7 cellular contexts compared by ENCODE assay signal in the genomic region with DNA sequence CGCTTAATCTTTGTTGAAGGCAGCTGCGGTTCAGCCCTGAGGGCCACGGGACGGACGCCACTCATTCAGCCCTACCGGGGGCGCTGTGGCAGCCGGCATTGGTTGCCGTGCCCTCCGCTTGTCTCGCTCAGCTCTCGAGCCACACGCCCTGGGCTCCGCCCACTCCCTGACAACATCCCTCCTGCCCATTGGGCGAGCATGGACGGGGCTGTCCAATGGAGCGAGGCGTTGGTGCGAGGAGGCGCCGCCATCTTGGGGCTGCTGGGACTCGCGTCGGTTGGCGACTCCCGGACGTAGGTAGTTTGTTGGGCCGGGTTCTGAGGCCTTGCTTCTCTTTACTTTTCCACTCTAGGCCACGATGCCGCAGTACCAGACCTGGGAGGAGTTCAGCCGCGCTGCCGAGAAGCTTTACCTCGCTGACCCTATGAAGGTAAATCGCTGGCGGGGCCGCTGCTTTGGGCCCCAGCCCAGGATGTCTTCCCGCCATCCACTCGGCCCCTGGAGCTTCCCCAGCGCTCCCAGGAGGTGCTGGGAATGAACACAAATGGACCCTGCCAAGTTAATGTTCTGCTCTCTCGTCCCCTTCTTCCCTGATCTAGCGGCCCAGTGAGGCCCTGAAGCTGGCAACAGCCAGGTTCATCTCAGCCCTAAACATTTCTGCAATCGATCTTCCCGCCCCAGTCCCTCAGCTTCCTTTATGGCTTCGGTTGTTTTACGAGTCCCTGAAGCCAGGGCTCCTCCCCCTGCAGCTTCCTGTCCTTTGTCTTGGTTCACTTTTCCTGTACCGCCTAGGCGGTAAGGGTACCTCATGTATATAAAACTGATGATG. TPM values are rescaled to one million over a fixed set of nuclear protein-coding genes. Genes with fewer than 3 reads are reported as not detected.
DNase-seq lines count a peak whose midpoint lies in the region; ATAC-seq and TF ChIP-seq lines count a peak whose summit lies in the region.

A gene with protein sequence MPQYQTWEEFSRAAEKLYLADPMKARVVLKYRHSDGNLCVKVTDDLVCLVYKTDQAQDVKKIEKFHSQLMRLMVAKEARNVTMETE (plus strand): TSS at position 244 of the 829 bp plus-strand sequence. CDS start 115 bp downstream, at position 359.

- peak; percentile 80 for TF ChIP-seq POLR2A in GM18505 (IDR thresholded peaks at IDR 0.05; ENCODE audit: borderline replicate concordance, extremely low read depth, insufficient read depth, insufficient read length)

- 1% methylated on average over 42 of the region's 48 CpGs for WGBS in hepatocyte (ENCODE audit: low lambda C conversion rate, missing lambda C conversion rate)

- H3K27ac ChIP-seq in hepatocyte: peak within 1 kb of the TSS; percentile 96

- peak; percentile 90 for TF ChIP-seq CTCF in hepatocyte (IDR thresholded peaks at IDR 0.05; ENCODE audit: poor library complexity)

- H3K79me2 ChIP-seq in hepatocyte: peaks cover 52% of the 10 kb centered on the region

- H3K36me3 ChIP-seq in hepatocyte (replicated peaks; ENCODE audit: insufficient read depth, low read depth): no peaks in the 10 kb centered on the region

- peak within 1 kb of the TSS; percentile 85 for H3K4me3 ChIP-seq in hepatocyte

- H3K9me2 ChIP-seq in hepatocyte (replicated peaks; ENCODE audit: insufficient read depth): no peaks in the 10 kb centered on the region

- H3K4me1 ChIP-seq in hepatocyte (ENCODE audit: insufficient read depth): peaks cover 28% of the 10 kb centered on the region

- H3K27me3 ChIP-seq in hepatocyte: no peaks in the 10 kb centered on the region

- peak within 1 kb of the TSS; percentile 70 for H2AFZ ChIP-seq in hepatocyte

- ATAC-seq in GM18505 (IDR thresholded peaks at IDR 0.05; ENCODE audit: unreplicated experiment) (peak; percentile 99), HG02973 (IDR thresholded peaks at IDR 0.05; ENCODE audit: unreplicated experiment) (peak; percentile 99)

- H3K9me3 ChIP-seq in hepatocyte (ENCODE audit: low read depth): no peaks in the 10 kb centered on the region

- peaks cover 39% of the 10 kb centered on the region for H4K20me1 ChIP-seq in hepatocyte (ENCODE audit: insufficient read depth, poor library complexity, severe bottlenecking)

- H3K4me2 ChIP-seq in hepatocyte: peak within 1 kb of the TSS; percentile 81

- DNase-seq in NCI-H1930 (lab: John Stamatoyannopoulos, UW): peak; percentile 98
- DNase-seq in T-helper 22 cell (ENCODE audit: low read depth): peak; percentile 98
- peak; percentile 100 for DNase-seq in astrocyte of the hippocampus (ENCODE audit: low read depth, low spot score)
- DNase-seq in hepatocyte (ENCODE audit: low spot score): peak; percentile 100
- peak; percentile 95 for DNase-seq in renal cortical epithelial cell (ENCODE audit: low read depth)

RNA-seq across cellular contexts. Expression of the gene that starts here (rescaled TPM):
- 414 and 445 TPM in 2 replicates for total RNA-seq in hepatocyte
- 309 and 360 TPM in 2 replicates for polyA plus RNA-seq in hepatocyte
- total RNA-seq in renal cortical epithelial cell: 360 and 486 TPM in 2 replicates

Comparison
In these comparisons a context has a peak if more than half of its experiments do, and no peak if none do; other contexts are left out.
1. Peak in every context shown above with its lines: DNase-seq, ATAC-seq, H3K4me3 ChIP-seq and H3K27ac ChIP-seq.